Comparison of ENCODE assay signal across 16 cellular contexts in genomic region chr15:39205081-39205480, GRCh38.
"Had no signal": no experiment of that assay in that cellular context is flagged by ENCODE, and none has a peak within 500 bp of the region (broad histone marks: within the 10 kb centered on the region; RNA-seq: fewer than 3 reads in every experiment).

No MANE protein-coding gene starts in this region.

- H3K27ac Mint-ChIP-seq: effector memory CD8-positive, alpha-beta T cell; naive thymus-derived CD8-positive, alpha-beta T cell had no signal

- ATAC-seq: effector memory CD8-positive, alpha-beta T cell; naive thymus-derived CD8-positive, alpha-beta T cell; right cardiac atrium had no signal

- H3K27ac ChIP-seq: ovary, stomach had no signal

- H3K9me3 Mint-ChIP-seq: effector memory CD8-positive, alpha-beta T cell; naive thymus-derived CD8-positive, alpha-beta T cell had no signal

- H3K4me1 Mint-ChIP-seq: naive thymus-derived CD8-positive, alpha-beta T cell; neural crest cell had no signal

- H3K4me3 Mint-ChIP-seq: effector memory CD8-positive, alpha-beta T cell; naive thymus-derived CD8-positive, alpha-beta T cell; neural crest cell had no signal

- H3K4me1 ChIP-seq: stomach had no signal

- H3K36me3 ChIP-seq: ovary, stomach had no signal

- H3K36me3 Mint-ChIP-seq: naive thymus-derived CD8-positive, alpha-beta T cell had no signal

- DNase-seq: effector memory CD8-positive, alpha-beta T cell; erythroblast; foreskin melanocyte; head of caudate nucleus; hippocampal formation; kidney glomerular epithelial cell; naive thymus-derived CD8-positive, alpha-beta T cell; ovary; right cardiac atrium; small intestine; stimulated activated CD4-positive, alpha-beta T cell treated with anti-CD3 and anti-CD28 coated beads, Interleukin-12 subunit alpha, Interleukin-12 subunit beta, amount 100 ng/mL, for 4 hours; stimulated activated naive CD4-positive, alpha-beta T cell; stomach; substantia nigra; trophoblast cell had no signal

- H3K4me3 ChIP-seq: ovary, stomach had no signal

- H3K27me3 ChIP-seq: ovary, stomach had no signal

- H3K9me3 ChIP-seq: ovary, stomach had no signal
